ENCODE assay signal across 8 cellular contexts in genomic region chr4:25861951-25862410, GRCh38. TPM values are rescaled to one million over a fixed set of nuclear protein-coding genes. Genes with fewer than 3 reads are reported as not detected.
DNase-seq lines count a peak whose midpoint lies in the region; ATAC-seq, FAIRE-seq and TF ChIP-seq lines count a peak whose summit lies in the region.

No MANE protein-coding gene starts in this region.

- H3K4me3 ChIP-seq in endodermal cell (ENCODE audit: low read length): peak overlapping the region; percentile 75
- peak overlapping the region; percentile 68 for H3K4me3 ChIP-seq in naive thymus-derived CD4-positive, alpha-beta T cell (ENCODE audit: low read length)

- peak; percentile 57 for FAIRE-seq in GM12892 (lab: Jason Lieb, UNC)
- no peak for FAIRE-seq in HTR-8/SVneo (lab: Jason Lieb, UNC)

- H3K27me3 ChIP-seq in endodermal cell (ENCODE audit: control insufficient read depth, insufficient read depth, low read length, poor library complexity, severe bottlenecking): peaks cover 45% of the 10 kb centered on the region
- no peaks in the 10 kb centered on the region for H3K27me3 ChIP-seq in naive thymus-derived CD4-positive, alpha-beta T cell (ENCODE audit: control insufficient read depth in 2 of 2, insufficient read depth in 2 of 2, low read length in 2 of 2)

- 0 out of 2 replicates have a peak, but pooled peaks have one; percentile 17 for TF ChIP-seq POLR2A in GM12892 (IDR thresholded peaks at IDR 0.05; ENCODE audit: low read depth, low read length)

- H3K9me3 Mint-ChIP-seq in endodermal cell: no peaks in the 10 kb centered on the region
- peaks cover 0 to 2% (median 0%) of the 10 kb centered on the region in 11 donors for H3K9me3 Mint-ChIP-seq in naive thymus-derived CD4-positive, alpha-beta T cell

- H3K36me3 Mint-ChIP-seq in endodermal cell (ENCODE audit: low read depth): no peaks in the 10 kb centered on the region
- peaks cover 0 to 26% (median 4%) of the 10 kb centered on the region in 5 donors for H3K36me3 Mint-ChIP-seq in naive thymus-derived CD4-positive, alpha-beta T cell

- POLR2A ChIA-PET in naive thymus-derived CD4-positive, alpha-beta T cell (lab: Charles Lee): interaction anchor here (0.6 to 1.7 kb wide), 6 partner anchors 24 to 458 kb away, joined by 3 to 7 read pairs (median 6); partner anchors contain the start of gene SMIM20

- peak overlapping the region; percentile 31; the same call in 1 of the 2 replicates for H3K27ac ChIP-seq in 22Rv1
- no peak overlapping the region for H3K27ac ChIP-seq in endodermal cell (ENCODE audit: low read depth, low read length)
- peak overlapping the region; percentile 71 for H3K27ac ChIP-seq in naive thymus-derived CD4-positive, alpha-beta T cell (ENCODE audit: low read depth, low read length)

- peaks cover 10% of the 10 kb centered on the region for H3K4me1 Mint-ChIP-seq in endodermal cell
- H3K4me1 Mint-ChIP-seq in naive thymus-derived CD4-positive, alpha-beta T cell: peaks cover 37 to 51% (median 46%) of the 10 kb centered on the region in 7 donors

- peaks cover 48% of the 10 kb centered on the region for H3K27me3 Mint-ChIP-seq in endodermal cell (ENCODE audit: insufficient read depth)
- peaks cover 0 to 3% (median 0%) of the 10 kb centered on the region in 5 donors for H3K27me3 Mint-ChIP-seq in naive thymus-derived CD4-positive, alpha-beta T cell

- peak; percentile 39 to 41 for ATAC-seq in activated CD4-positive, CD25-positive, alpha-beta regulatory T cell treated with anti-CD3 and anti-CD28 coated beads, Interleukin-2, amount 50 U/mL, for 24 hours
- peak; percentile 3 for ATAC-seq in naive thymus-derived CD4-positive, alpha-beta T cell

- TF ChIP-seq CTCF in 22Rv1 (IDR thresholded peaks at IDR 0.05) (no peak), endodermal cell (conservative IDR thresholded peaks at IDR 0.05) (no peak)

- peak overlapping the region; percentile 74 for H3K4me3 Mint-ChIP-seq in endodermal cell
- peak overlapping the region; percentile 94 to 100 (median 98) for H3K4me3 Mint-ChIP-seq in naive thymus-derived CD4-positive, alpha-beta T cell

- intact Hi-C loops in naive thymus-derived CD4-positive, alpha-beta T cell (cut with micrococcal nuclease): loop anchor here (1.0 to 5.0 kb wide), 9 partner anchors 20 to 1280 kb away; partner anchors contain the start of genes STIM2 (in 2 of the 2), DHX15 (in 1 of the 2), SMIM20 (in 1 of the 2) and TBC1D19 (in 1 of the 2)

- 2 to 4% methylated on average over 12 to 32 of the region's 32 CpGs for WGBS in endodermal cell (ENCODE audit: insufficient coverage in 1 of 2, insufficient read length in 1 of 2), 2 experiments

- no peaks in the 10 kb centered on the region for H3K36me3 ChIP-seq in endodermal cell (ENCODE audit: control insufficient read depth, insufficient read depth, low read length)
- no peaks in the 10 kb centered on the region for H3K36me3 ChIP-seq in naive thymus-derived CD4-positive, alpha-beta T cell (ENCODE audit: control insufficient read depth in 2 of 3, insufficient read depth in 3 of 3, low read length in 3 of 3)

- CTCF ChIA-PET in naive thymus-derived CD4-positive, alpha-beta T cell (lab: Charles Lee): no interaction called here

- H3K4me1 ChIP-seq in endodermal cell (ENCODE audit: control insufficient read depth, insufficient read depth, low read length): no peaks in the 10 kb centered on the region
- peaks cover 30 to 32% of the 10 kb centered on the region in 2 donors for H3K4me1 ChIP-seq in naive thymus-derived CD4-positive, alpha-beta T cell (ENCODE audit: control insufficient read depth in 2 of 2, insufficient read depth in 2 of 2, low read length in 2 of 2)

- DNase-seq in GM12892 (ENCODE audit: insufficient read length): no peak
- peak; percentile 59 for DNase-seq in HT-29 (ENCODE audit: low spot score)
- peak; percentile 72 for DNase-seq in endodermal cell
- DNase-seq in naive thymus-derived CD4-positive, alpha-beta T cell: peak in 7 of 9 donors; percentile 15 to 46 (median 32)
- DNase-seq in HTR-8/SVneo (ENCODE audit: insufficient read length, low spot score): no peak
- no peak for DNase-seq in T1000 (lab: John Stamatoyannopoulos, UW)

- H3K9ac ChIP-seq in endodermal cell (ENCODE audit: extremely low read depth, low read length, poor library complexity, severe bottlenecking): no peak overlapping the region

- no peak overlapping the region for H3K27ac Mint-ChIP-seq in endodermal cell
- peak overlapping the region; percentile 88 to 99 (median 96) for H3K27ac Mint-ChIP-seq in naive thymus-derived CD4-positive, alpha-beta T cell

- H3K9me3 ChIP-seq in endodermal cell (ENCODE audit: control insufficient read depth, low read length): no peaks in the 10 kb centered on the region
- H3K9me3 ChIP-seq in naive thymus-derived CD4-positive, alpha-beta T cell (ENCODE audit: control insufficient read depth in 2 of 3, low read length in 3 of 3): no peaks in the 10 kb centered on the region

RNA-seq across cellular contexts. Expression of gene SEL1L3, which starts 0.8 kb away (rescaled TPM):
- polyA plus RNA-seq in GM12892 (2012; ENCODE audit: missing spikeins): 50.1 TPM
- 54.4 and 55.9 TPM in 2 replicates for total RNA-seq in HT-29 (2014; rRNA removed; shearing (Covaris generic))
- total RNA-seq in endodermal cell: 10 to 100 TPM; 14.9 to 24.5 TPM
- polyA plus RNA-seq in endodermal cell (2013, experiment 1 of 2): 17.4 TPM
- 15.2 TPM for polyA plus RNA-seq in endodermal cell (2013, experiment 2 of 2)
- total RNA-seq in naive thymus-derived CD4-positive, alpha-beta T cell: 10 to 100 TPM; 38.1 to 55.8 (median 47.0) TPM
- polyA plus RNA-seq in naive thymus-derived CD4-positive, alpha-beta T cell: 10 to 100 TPM; 15.9 to 30.1 TPM

RNA-seq across cellular contexts. Expression of gene SMIM20, which starts 52.0 kb away (rescaled TPM):
- 39.1 TPM for polyA plus RNA-seq in GM12892 (2012; ENCODE audit: missing spikeins)
- 19.4 and 22.5 TPM in 2 replicates for total RNA-seq in HT-29 (2014; rRNA removed; shearing (Covaris generic))
- total RNA-seq in endodermal cell: 10 to 100 TPM; 35.9 to 40.8 TPM
- polyA plus RNA-seq in endodermal cell (2013, experiment 1 of 2): 56.9 TPM
- polyA plus RNA-seq in endodermal cell (2013, experiment 2 of 2): 55.2 TPM
- total RNA-seq in naive thymus-derived CD4-positive, alpha-beta T cell: 10 to 100 TPM; 11.6 to 22.8 (median 14.5) TPM
- polyA plus RNA-seq in naive thymus-derived CD4-positive, alpha-beta T cell: 10 to 100 TPM; 50.6 to 67.5 TPM

Comparison
In these comparisons a context has a peak if more than half of its experiments do, and no peak if none do; other contexts are left out.
1. DNase-seq: peak in HT-29 (single experiment), endodermal cell (single experiment) and naive thymus-derived CD4-positive, alpha-beta T cell (7 of 9); none in GM12892 (single experiment), HTR-8/SVneo (single experiment) and T1000 (single experiment).